1 cellular context compared by ENCODE assay signal in the genomic region with DNA sequence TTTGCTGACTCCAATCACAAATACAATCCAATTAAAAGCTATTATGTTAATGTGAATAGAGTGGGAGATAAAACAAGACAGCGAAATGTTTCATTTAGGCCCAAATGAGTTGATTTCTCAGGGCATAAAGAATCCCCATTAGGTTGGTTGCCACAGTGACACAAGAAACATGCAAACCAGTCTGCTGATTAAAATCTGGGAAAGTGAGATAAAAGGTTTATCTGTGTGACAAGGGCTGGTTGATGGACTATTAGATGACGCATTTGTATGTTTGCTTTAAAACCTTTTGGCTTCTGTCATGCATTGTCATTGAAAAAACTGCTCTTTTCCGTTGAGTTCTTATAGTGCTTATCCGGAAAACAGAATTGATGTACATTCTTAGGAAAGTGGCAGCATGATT.
TF ChIP-seq lines count a peak whose summit lies in the region.

No MANE protein-coding gene starts in this region.

TF ChIP-seq in SK-N-SH, 30 proteins besides CTCF, POLR2A, EP300 and RAD21:
- TF ChIP-seq TCF12 (IDR thresholded peaks at IDR 0.05) (no peak), GATA2 (CRISPR knock-in tag; IDR thresholded peaks at IDR 0.05) (peak; percentile 89), TAF1 (IDR thresholded peaks at IDR 0.05; ENCODE audit: borderline replicate concordance, low read depth, low read length) (no peak), FOXJ3 (CRISPR knock-in tag; IDR thresholded peaks at IDR 0.05) (peak; percentile 46; the same call in 1 of the 2 replicates), NRF1 (IDR thresholded peaks at IDR 0.05; ENCODE audit: low read depth, low read length) (no peak)
- TF ChIP-seq, protein P1, sequence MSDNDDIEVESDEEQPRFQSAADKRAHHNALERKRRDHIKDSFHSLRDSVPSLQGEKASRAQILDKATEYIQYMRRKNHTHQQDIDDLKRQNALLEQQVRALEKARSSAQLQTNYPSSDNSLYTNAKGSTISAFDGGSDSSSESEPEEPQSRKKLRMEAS (IDR thresholded peaks at IDR 0.05; ENCODE audit: low read depth): no peak
